ENCODE assay signal across 8 cellular contexts in the genomic region with DNA sequence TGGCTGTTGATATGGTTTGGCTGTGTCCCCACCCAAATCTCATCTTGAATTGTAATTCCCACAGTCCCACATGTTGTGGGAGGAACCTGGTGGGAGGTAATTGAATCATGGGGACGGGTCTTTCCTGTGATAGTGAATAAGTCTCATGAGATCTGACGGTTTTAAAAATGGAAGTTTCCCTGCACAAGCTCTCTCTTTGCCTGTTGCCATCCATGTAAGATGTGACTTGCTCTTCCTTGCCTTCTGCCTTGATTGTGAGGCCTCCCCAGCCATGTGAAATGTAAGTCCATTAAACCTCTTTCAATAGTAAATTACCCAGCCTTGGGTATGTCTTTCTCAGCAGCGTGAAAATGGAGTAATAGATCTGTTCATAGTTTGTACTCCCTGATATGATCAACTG. TPM values are rescaled to one million over a fixed set of nuclear protein-coding genes. Genes with fewer than 3 reads are reported as not detected.
DNase-seq lines count a peak whose midpoint lies in the region; ATAC-seq, FAIRE-seq and TF ChIP-seq lines count a peak whose summit lies in the region.
"Not testable (repeated sequence)": the region's sequence is repeated elsewhere in the genome, so short reads cannot be mapped to it uniquely, and the experiment has no call there.

No MANE protein-coding gene starts in this region.

- not testable (repeated sequence) for TF ChIP-seq CTCF in A549 (IDR thresholded peaks at IDR 0.05); Caco-2 (IDR thresholded peaks at IDR 0.05; ENCODE audit: insufficient read depth in 1 of 2, low read depth in 1 of 2, low read length in 1 of 2, severe bottlenecking in 1 of 2, unreplicated experiment in 1 of 2); HEK293 (tag by site-specific recombination; IDR thresholded peaks at IDR 0.05); RWPE2 (IDR thresholded peaks at IDR 0.05; ENCODE audit: poor library complexity, severe bottlenecking); mammary epithelial cell (conservative IDR thresholded peaks at IDR 0.05 in 1 of 2, IDR thresholded peaks at IDR 0.05 in 1 of 2; ENCODE audit: extremely low read depth in 1 of 2, insufficient read depth in 1 of 2, low read depth in 1 of 2, low read length in 2 of 2); endodermal cell (conservative IDR thresholded peaks at IDR 0.05); keratinocyte (optimal IDR thresholded peaks at IDR 0.05 in 1 of 3, IDR thresholded peaks at IDR 0.05 in 1 of 3, conservative IDR thresholded peaks at IDR 0.05 in 1 of 3; ENCODE audit: extremely low read depth in 1 of 3, insufficient read depth in 2 of 3, low read length in 3 of 3); osteoblast (IDR thresholded peaks at IDR 0.05; ENCODE audit: extremely low read depth, low read depth, low read length)

- not testable (repeated sequence) for H3K9me1 ChIP-seq in keratinocyte (ENCODE audit: control insufficient read depth, extremely low read depth, insufficient read depth, low read length)

- TF ChIP-seq POLR2A in A549 (IDR thresholded peaks at IDR 0.05; ENCODE audit: low read length), result not testable (repeated sequence)

- not testable (repeated sequence) for H3K4me2 ChIP-seq in A549; mammary epithelial cell (ENCODE audit: insufficient read depth, low read depth, low read length); keratinocyte (ENCODE audit: control insufficient read depth, extremely low read depth, insufficient read depth, low read depth, low read length); osteoblast (ENCODE audit: insufficient read depth, low read length)

- peaks cover 54% of the 10 kb centered on the region for H3K9me3 Mint-ChIP-seq in Caco-2 (ENCODE audit: unreplicated experiment)
- H3K9me3 Mint-ChIP-seq in endodermal cell, result peaks cover 26% of the 10 kb centered on the region

- H3K27me3 ChIP-seq in Caco-2 (replicated peaks; ENCODE audit: control insufficient read depth, insufficient read depth, low read length); RWPE2 (ENCODE audit: insufficient read depth, poor library complexity, severe bottlenecking); mammary epithelial cell (ENCODE audit: insufficient read depth, low read length); endodermal cell (ENCODE audit: control insufficient read depth, insufficient read depth, low read length, poor library complexity, severe bottlenecking); keratinocyte (ENCODE audit: control insufficient read depth, extremely low read depth, insufficient read depth, low read length); osteoblast (ENCODE audit: insufficient read depth, low read length): not testable (repeated sequence)

- peaks cover 51% of the 10 kb centered on the region for H3K4me1 ChIP-seq in A549
- H3K4me1 ChIP-seq in Caco-2; HEK293 (ENCODE audit: control insufficient read depth, insufficient read depth, low read length); mammary epithelial cell (ENCODE audit: insufficient read depth, low read length); endodermal cell (ENCODE audit: control insufficient read depth, insufficient read depth, low read length); keratinocyte (ENCODE audit: control insufficient read depth, extremely low read depth, insufficient read depth, low read length): not testable (repeated sequence)
- peaks cover 21% of the 10 kb centered on the region for H3K4me1 ChIP-seq in RWPE2 (ENCODE audit: insufficient read depth, poor library complexity, severe bottlenecking)
- peaks cover 19% of the 10 kb centered on the region for H3K4me1 ChIP-seq in osteoblast (ENCODE audit: insufficient read depth, low read length)

- H2AFZ ChIP-seq in mammary epithelial cell (ENCODE audit: low read depth, low read length); keratinocyte (ENCODE audit: control insufficient read depth, low read length); osteoblast (ENCODE audit: low read length): not testable (repeated sequence)

- FAIRE-seq in A549 (lab: Jason Lieb, UNC) (peak; percentile 51), keratinocyte (lab: Jason Lieb, UNC) (peak; percentile 29)

- H3K9me3 ChIP-seq in A549, result peaks cover 32% of the 10 kb centered on the region
- not testable (repeated sequence) for H3K9me3 ChIP-seq in Caco-2; HEK293 (ENCODE audit: control insufficient read depth, insufficient read depth, low read depth, low read length); mammary epithelial cell (replicated peaks; ENCODE audit: insufficient read depth, low read length); keratinocyte (ENCODE audit: control insufficient read depth, low read depth, low read length); osteoblast (ENCODE audit: low read depth, low read length)
- H3K9me3 ChIP-seq in RWPE2 (ENCODE audit: severe bottlenecking), result peaks cover 15% of the 10 kb centered on the region
- H3K9me3 ChIP-seq in endodermal cell (ENCODE audit: control insufficient read depth, low read length), result peaks cover 50% of the 10 kb centered on the region

- H3K9ac ChIP-seq in mammary epithelial cell (ENCODE audit: insufficient read depth, low read length); endodermal cell (ENCODE audit: extremely low read depth, low read length, poor library complexity, severe bottlenecking); keratinocyte (ENCODE audit: control insufficient read depth, extremely low read depth, insufficient read depth, low read length): not testable (repeated sequence)

- not testable (repeated sequence) for H3K27me3 Mint-ChIP-seq in Caco-2 (ENCODE audit: insufficient read depth, unreplicated experiment); endodermal cell (ENCODE audit: insufficient read depth)

- POLR2A ChIA-PET in A549 (lab: Yijun Ruan, JAX); Caco-2 (lab: Charles Lee); HEK293 (lab: Yijun Ruan, JAX): not testable (repeated sequence)

- peak overlapping the region; percentile 24 to 43; a peak in 3 of 6 replicates for H3K27ac ChIP-seq in A549
- H3K27ac ChIP-seq in HEK293 (ENCODE audit: extremely low read depth, low read depth, low read length); endodermal cell (ENCODE audit: low read depth, low read length); keratinocyte (ENCODE audit: control insufficient read depth, insufficient read depth, low read length): not testable (repeated sequence)
- peak overlapping the region; percentile 66 for H3K27ac ChIP-seq in RWPE2 (ENCODE audit: poor library complexity, severe bottlenecking)
- H3K27ac ChIP-seq in mammary epithelial cell (ENCODE audit: insufficient read depth, low read depth, low read length), result peak overlapping the region; percentile 27
- H3K27ac ChIP-seq in osteoblast (ENCODE audit: low read depth, low read length), result peak overlapping the region; percentile 36

- not testable (repeated sequence) for H3K4me3 ChIP-seq in A549; Caco-2 (ENCODE audit: low read depth, low read length); HEK293 (ENCODE audit: low read depth, low read length); RWPE2 (ENCODE audit: severe bottlenecking); mammary epithelial cell (replicated peaks in 1 of 3; ENCODE audit: insufficient read depth in 1 of 3, low read depth in 2 of 3, low read length in 3 of 3); keratinocyte (ENCODE audit: control insufficient read depth in 2 of 3, extremely low read depth in 1 of 3, insufficient read depth in 2 of 3, low read depth in 1 of 3, low read length in 3 of 3); osteoblast (ENCODE audit: insufficient read depth, low read length)
- peak overlapping the region; percentile 68 for H3K4me3 ChIP-seq in endodermal cell (ENCODE audit: low read length)

- intact Hi-C loops in Caco-2 (cut with micrococcal nuclease; ENCODE audit: unreplicated experiment), result not testable (repeated sequence)
- intact Hi-C loops in mammary epithelial cell (cut with micrococcal nuclease), result loop anchor here (2.0 kb wide), 1 partner anchor 72 kb away; no protein-coding TSS in a partner anchor

- H3K4me1 Mint-ChIP-seq in Caco-2 (ENCODE audit: low read depth, unreplicated experiment), result peaks cover 23% of the 10 kb centered on the region
- not testable (repeated sequence) for H3K4me1 Mint-ChIP-seq in endodermal cell

- H3K36me3 ChIP-seq in Caco-2 (ENCODE audit: control insufficient read depth, insufficient read depth, low read length); HEK293 (ENCODE audit: control insufficient read depth in 2 of 2, insufficient read depth in 1 of 2, low read length in 2 of 2); mammary epithelial cell (ENCODE audit: insufficient read depth, low read length); keratinocyte (ENCODE audit: control insufficient read depth in 2 of 2, extremely low read depth in 1 of 2, insufficient read depth in 2 of 2, low read length in 2 of 2); osteoblast (ENCODE audit: insufficient read depth, low read length): not testable (repeated sequence)
- H3K36me3 ChIP-seq in RWPE2 (ENCODE audit: low read depth) (peaks cover 43% of the 10 kb centered on the region), endodermal cell (ENCODE audit: control insufficient read depth, insufficient read depth, low read length) (peaks cover 36% of the 10 kb centered on the region)

- H3K27ac Mint-ChIP-seq in Caco-2 (ENCODE audit: unreplicated experiment), result peak overlapping the region; percentile 11
- not testable (repeated sequence) for H3K27ac Mint-ChIP-seq in endodermal cell

- H4K20me1 ChIP-seq in mammary epithelial cell (ENCODE audit: insufficient read depth, low read length), result not testable (repeated sequence)
- peaks cover 11% of the 10 kb centered on the region for H4K20me1 ChIP-seq in keratinocyte (ENCODE audit: control insufficient read depth, extremely low read depth, insufficient read depth, low read length)
- peaks cover 35% of the 10 kb centered on the region for H4K20me1 ChIP-seq in osteoblast (ENCODE audit: insufficient read depth, low read length)

- H3K36me3 Mint-ChIP-seq in Caco-2 (ENCODE audit: insufficient read depth, unreplicated experiment) (peaks cover 79% of the 10 kb centered on the region), endodermal cell (ENCODE audit: low read depth) (peaks cover 47% of the 10 kb centered on the region)

- CTCF ChIA-PET in A549 (lab: Yijun Ruan, JAX), result interaction anchor here (1.3 kb wide), 1 partner anchor 8 kb away, joined by 4 read pairs; no protein-coding TSS in a partner anchor
- CTCF ChIA-PET in Caco-2 (lab: Charles Lee); HEK293 (lab: Yijun Ruan, JAX); mammary epithelial cell (lab: Charles Lee; ENCODE audit: low non-redundant PET): not testable (repeated sequence)

- TF ChIP-seq EP300 in A549 (IDR thresholded peaks at IDR 0.05), result not testable (repeated sequence)

- not testable (repeated sequence) for ATAC-seq in A549; RWPE2 (ENCODE audit: low read depth)

- H3K79me2 ChIP-seq in mammary epithelial cell (ENCODE audit: insufficient read depth, low read length), result peaks cover 97% of the 10 kb centered on the region
- H3K79me2 ChIP-seq in keratinocyte (ENCODE audit: control insufficient read depth, insufficient read depth, low read length), result peaks cover 94% of the 10 kb centered on the region
- H3K79me2 ChIP-seq in osteoblast (ENCODE audit: insufficient read depth, low read length), result peaks cover 88% of the 10 kb centered on the region

- not testable (repeated sequence) for TF ChIP-seq RAD21 in A549 (conservative IDR thresholded peaks at IDR 0.05 in 1 of 2, IDR thresholded peaks at IDR 0.05 in 1 of 2)

- H3K4me3 Mint-ChIP-seq in Caco-2 (ENCODE audit: unreplicated experiment); endodermal cell: not testable (repeated sequence)

- dilution Hi-C loops in mammary epithelial cell (cut with HindIII; ENCODE audit: low sequenced_read_pairs); keratinocyte (cut with MboI; ENCODE audit: extremely low pct_ligation_motif_present, low sequenced_read_pairs): not testable (repeated sequence)

- DNase-seq in A549 (ENCODE audit: low read depth in 1 of 2, low spot score in 1 of 2); Caco-2; RWPE2 (ENCODE audit: low spot score); mammary epithelial cell; endodermal cell; keratinocyte (ENCODE audit: low read depth, low spot score); osteoblast (ENCODE audit: insufficient read length, low spot score, missing footprints): not testable (repeated sequence)

- in situ Hi-C loops in mammary epithelial cell (cut with MboI; ENCODE audit: low sequenced_read_pairs in 2 of 2), result not testable (repeated sequence)

- BruUV-seq in Caco-2 (replicated peaks; lab: Mats Ljungman, UMichigan); mammary epithelial cell (replicated peaks; lab: Mats Ljungman, UMichigan): not testable (repeated sequence)

- 95% methylated on average over 3 of the region's 3 CpGs for WGBS in A549 (ENCODE audit: missing lambda C conversion rate)
- WGBS in mammary epithelial cell (ENCODE audit: low coverage, missing lambda C conversion rate), result 100% methylated on average over 3 of the region's 3 CpGs
- 96 to 100% methylated on average over 2 to 3 of the region's 3 CpGs for WGBS in endodermal cell (ENCODE audit: insufficient coverage in 1 of 2, insufficient read length in 1 of 2), 2 experiments

RNA-seq across cellular contexts. Expression of gene RAB10, which starts 47.0 kb away (rescaled TPM):
- 332 and 692 TPM in 2 replicates for polyA plus RNA-seq in A549 (2011; rRNA removed)
- 132 and 139 TPM in 2 replicates for polyA plus RNA-seq in A549 (2012; cell fraction: cytosol; rRNA removed)
- 112 and 147 TPM in 2 replicates for polyA plus RNA-seq in A549 (2012; cell fraction: nucleus; rRNA removed)
- polyA plus RNA-seq in A549 (2017; fragmentation: RNase III; extraction: RNeasy Plus Mini Kit Qiagen cat#74134 plus additional on column Dnase treatment), result 256 to 289 TPM (median 272 TPM) in 3 replicates
- 108 and 123 TPM in 2 replicates for polyA minus RNA-seq in A549 (2011; rRNA and poly(A)+ RNA removed)
- total RNA-seq in Caco-2 (2022), result 203 and 213 TPM in 2 replicates
- 100 to 1,000 TPM; 127 to 188 TPM for total RNA-seq in mammary epithelial cell
- polyA plus RNA-seq in mammary epithelial cell, result 94.8 TPM
- 49.8 TPM for polyA minus RNA-seq in mammary epithelial cell
- total RNA-seq in endodermal cell, result 100 to 1,000 TPM; 115 to 121 TPM
- 102 TPM for polyA plus RNA-seq in endodermal cell (2013, experiment 1 of 2)
- 95.8 TPM for polyA plus RNA-seq in endodermal cell (2013, experiment 2 of 2)
- 139 to 252 TPM (median 161 TPM) in 3 replicates for polyA plus RNA-seq in keratinocyte
- 328 TPM for polyA plus RNA-seq in keratinocyte (2011; ENCODE audit: low read depth)
- 225 and 344 TPM in 2 replicates for polyA plus RNA-seq in keratinocyte (2011; cell fraction: cytosol; rRNA removed)
- polyA plus RNA-seq in keratinocyte (2011; cell fraction: nucleus; rRNA removed), result 141 and 287 TPM in 2 replicates
- 176 and 274 TPM in 2 replicates for polyA plus RNA-seq in keratinocyte (2012; ENCODE audit: low replicate concordance)
- polyA minus RNA-seq in keratinocyte, result 27.3 to 149 TPM (median 105 TPM) in 3 replicates
- polyA minus RNA-seq in keratinocyte (2011; cell fraction: cytosol; rRNA and poly(A)+ RNA removed), result 202 TPM
- 73.4 and 110 TPM in 2 replicates for polyA minus RNA-seq in keratinocyte (2011; cell fraction: nucleus; rRNA and poly(A)+ RNA removed)
- 128 and 151 TPM in 2 replicates for total RNA-seq in osteoblast
